Comparison of ENCODE assay signal across 8 cellular contexts in genomic region chr22:41687901-41688364, GRCh38. TPM values are rescaled to one million over a fixed set of nuclear protein-coding genes. Genes with fewer than 3 reads are reported as not detected.
A peak's percentile ranks its signal among the peaks of the same experiment; 100 is the strongest.
DNase-seq lines count a peak whose midpoint lies in the region; ATAC-seq, FAIRE-seq and TF ChIP-seq lines count a peak whose summit lies in the region.

No MANE protein-coding gene starts in this region.

- peaks cover 6 to 24% of the 10 kb centered on the region in 2 donors for H3K36me3 Mint-ChIP-seq in stimulated activated naive B cell treated with anti-CD40 and anti-IgM and Interleukin-4, amounts not matched to agents 10 μg/mL and 1 μg/mL and 100 μg/mL, for 72 hours

- CTCF ChIA-PET in PC-3 (lab: Charles Lee), result interaction anchor here (0.6 kb wide), 1 partner anchor 9 kb away, joined by 4 read pairs; no protein-coding TSS in a partner anchor

- BruUV-seq in PC-3 (replicated peaks; lab: Mats Ljungman, UMichigan), result TSS peak; percentile 60

- ATAC-seq in GM21423 (IDR thresholded peaks at IDR 0.05; ENCODE audit: unreplicated experiment) (peak; percentile 14), PC-3 (peak; percentile 27), HG02610 (IDR thresholded peaks at IDR 0.05; ENCODE audit: unreplicated experiment) (no peak)
- peak; percentile 40 to 45 for ATAC-seq in stimulated activated naive B cell treated with anti-CD40 and anti-IgM and Interleukin-4, amounts not matched to agents 10 μg/mL and 1 μg/mL and 100 μg/mL, for 72 hours (replicated peaks)

- H2AFZ ChIP-seq in PC-3 (ENCODE audit: low read length), result peak overlapping the region; percentile 90

- H3K27ac ChIP-seq in PC-3 (ENCODE audit: low read length) (peak overlapping the region; percentile 76), kidney (ENCODE audit: low read depth in 2 of 2, low read length in 2 of 2) (peak overlapping the region; percentile 90 to 94)

- H3K9ac ChIP-seq in PC-3 (ENCODE audit: low read length) (peak overlapping the region; percentile 98), kidney (ENCODE audit: low read length in 2 of 2) (peak overlapping the region; percentile 5 to 85)

- no peaks in the 10 kb centered on the region for H3K27me3 ChIP-seq in PC-3 (ENCODE audit: low read length)

- peaks cover 64% of the 10 kb centered on the region for H3K79me2 ChIP-seq in PC-3 (ENCODE audit: low read length)

- no peaks in the 10 kb centered on the region for H3K27me3 Mint-ChIP-seq in stimulated activated naive B cell treated with anti-CD40 and anti-IgM and Interleukin-4, amounts not matched to agents 10 μg/mL and 1 μg/mL and 100 μg/mL, for 72 hours

- intact Hi-C loops in PC-3 (cut with micrococcal nuclease), result no loop called here
- intact Hi-C loops in kidney (cut with DNase I), result no loop called here

- peaks cover 17% of the 10 kb centered on the region; the same call in 1 of the 2 replicates for H3K4me1 ChIP-seq in PC-3 (ENCODE audit: insufficient read depth, low read length)
- H3K4me1 ChIP-seq in kidney (ENCODE audit: control insufficient read depth in 1 of 2, insufficient read depth in 1 of 2, low read depth in 1 of 2, low read length in 2 of 2), result peaks cover 5 to 6% of the 10 kb centered on the region in 2 donors

- POLR2A ChIA-PET in PC-3 (lab: Charles Lee; ENCODE audit: unreplicated experiment), result interaction anchor here (0.6 kb wide), 1 partner anchor 261 kb away, joined by 7 read pairs; no protein-coding TSS in a partner anchor

- peak; percentile 13 to 33 for DNase-seq in AML-193 (lab: John Stamatoyannopoulos, UW)
- peak; percentile 6 for DNase-seq in PC-3
- DNase-seq in cardiac fibroblast (ENCODE audit: low read depth in 2 of 2), result peak; percentile 28 to 33
- DNase-seq in kidney, result no peak
- DNase-seq in stimulated activated naive B cell treated with anti-CD40 and anti-IgM and Interleukin-4, amounts not matched to agents 10 μg/mL and 1 μg/mL and 100 μg/mL, for 72 hours, result no peak
- no peak for DNase-seq in T-helper 9 cell

- FAIRE-seq in kidney (lab: Jason Lieb, UNC), result no peak

- H3K4me1 Mint-ChIP-seq in stimulated activated naive B cell treated with anti-CD40 and anti-IgM and Interleukin-4, amounts not matched to agents 10 μg/mL and 1 μg/mL and 100 μg/mL, for 72 hours, result peaks cover 15 to 19% of the 10 kb centered on the region in 2 donors

- H3K36me3 ChIP-seq in PC-3 (ENCODE audit: low read depth, low read length) (no peaks in the 10 kb centered on the region), kidney (ENCODE audit: control insufficient read depth in 1 of 2, insufficient read depth in 2 of 2, low read length in 2 of 2) (no peaks in the 10 kb centered on the region)

- TF ChIP-seq CTCF in PC-3 (conservative IDR thresholded peaks at IDR 0.05; ENCODE audit: low read depth, low read length) (no peak), cardiac fibroblast (IDR thresholded peaks at IDR 0.05; ENCODE audit: low read depth, low read length) (no peak), kidney (IDR thresholded peaks at IDR 0.05; ENCODE audit: borderline replicate concordance, extremely low read depth, insufficient read depth) (no peak)

- H3K9me3 Mint-ChIP-seq in stimulated activated naive B cell treated with anti-CD40 and anti-IgM and Interleukin-4, amounts not matched to agents 10 μg/mL and 1 μg/mL and 100 μg/mL, for 72 hours, result no peaks in the 10 kb centered on the region

- peak overlapping the region; percentile 92 for H3K4me2 ChIP-seq in PC-3 (ENCODE audit: low read length)

- H3K9me2 ChIP-seq in PC-3 (replicated peaks; ENCODE audit: low read length), result no peaks in the 10 kb centered on the region

- H3K4me3 Mint-ChIP-seq in stimulated activated naive B cell treated with anti-CD40 and anti-IgM and Interleukin-4, amounts not matched to agents 10 μg/mL and 1 μg/mL and 100 μg/mL, for 72 hours, result peak overlapping the region; percentile 89 to 96

- no peaks in the 10 kb centered on the region for H3F3A ChIP-seq in PC-3 (ENCODE audit: low read length, unreplicated experiment)

- H4K20me1 ChIP-seq in PC-3 (ENCODE audit: low read length), result peaks cover 9% of the 10 kb centered on the region; the same call in 1 of the 2 replicates

- H3K4me3 ChIP-seq in PC-3 (ENCODE audit: low read length) (peak overlapping the region; percentile 94), cardiac fibroblast (replicated peaks in 1 of 2; ENCODE audit: low read depth in 2 of 2, low read length in 2 of 2) (peak overlapping the region; percentile 87 to 89), kidney (ENCODE audit: low read length in 2 of 2) (peak overlapping the region; percentile 75 to 95)

- H3K9me3 ChIP-seq in PC-3 (ENCODE audit: low read length), result no peaks in the 10 kb centered on the region
- no peaks in the 10 kb centered on the region for H3K9me3 ChIP-seq in kidney (ENCODE audit: control insufficient read depth in 1 of 2, low read length in 2 of 2)

- H3K27ac Mint-ChIP-seq in stimulated activated naive B cell treated with anti-CD40 and anti-IgM and Interleukin-4, amounts not matched to agents 10 μg/mL and 1 μg/mL and 100 μg/mL, for 72 hours, result peak overlapping the region; percentile 99

RNA-seq across cellular contexts. Expression of gene SNU13, which starts 0.7 kb away (rescaled TPM):
- total RNA-seq in PC-3 (2014; rRNA removed), result 159 and 173 TPM in 2 replicates
- 132 TPM for total RNA-seq in kidney
- polyA plus RNA-seq in kidney (ENCODE audit: insufficient read depth, low read depth, low replicate concordance), result 217 TPM

RNA-seq across cellular contexts. Expression of gene MEI1, which starts 11.4 kb away (rescaled TPM):
- total RNA-seq in PC-3 (2014; rRNA removed) (1.4 TPM in 1 of 2 replicates, not detected in the other), kidney (14.6 TPM)
- polyA plus RNA-seq in kidney (ENCODE audit: insufficient read depth, low read depth, low replicate concordance), result 2.4 TPM

Comparison
In these comparisons a context has a peak if more than half of its experiments do, and no peak if none do; other contexts are left out.
1. DNase-seq: peak in AML-193 (2 of 2), PC-3 (single experiment) and cardiac fibroblast (2 of 2); none in kidney (single experiment), stimulated activated naive B cell treated with anti-CD40 and anti-IgM and Interleukin-4, amounts not matched to agents 10 μg/mL and 1 μg/mL and 100 μg/mL, for 72 hours (single experiment) and T-helper 9 cell (single experiment).
2. Peak in every context shown above with its lines, with median percentiles within 50 percentile points of each other: H3K4me3 ChIP-seq.